Comparison of ENCODE assay signal across 8 cellular contexts in genomic region chr7:28926871-28927597, GRCh38. TPM values are rescaled to one million over a fixed set of nuclear protein-coding genes. Genes with fewer than 3 reads are reported as not detected.
A peak's percentile ranks its signal among the peaks of the same experiment; 100 is the strongest.
DNase-seq lines count a peak whose midpoint lies in the region; ATAC-seq and TF ChIP-seq lines count a peak whose summit lies in the region.

No MANE protein-coding gene starts in this region.

- H3K9me3 ChIP-seq in duodenal mucosa (ENCODE audit: control insufficient read depth in 1 of 2, low read length in 2 of 2) (no peaks in the 10 kb centered on the region), liver (ENCODE audit: control insufficient read depth in 4 of 4, low read length in 3 of 4) (no peaks in the 10 kb centered on the region)

- H3K36me3 ChIP-seq in duodenal mucosa (ENCODE audit: control insufficient read depth in 1 of 2, insufficient read depth in 2 of 2, low read length in 2 of 2), result no peaks in the 10 kb centered on the region
- H3K36me3 ChIP-seq in liver (ENCODE audit: control insufficient read depth in 4 of 4, insufficient read depth in 3 of 4, low read depth in 1 of 4, low read length in 3 of 4), result no peaks in the 10 kb centered on the region

- peaks cover 34% of the 10 kb centered on the region for H3K4me1 Mint-ChIP-seq in CD14-positive monocyte

- peak overlapping the region in 6 of 7 donors; percentile 37 to 85 (median 60) for H3K27ac Mint-ChIP-seq in CD14-positive monocyte

- H3K27me3 ChIP-seq in duodenal mucosa (ENCODE audit: control insufficient read depth in 1 of 2, insufficient read depth in 2 of 2, low read length in 2 of 2) (no peaks in the 10 kb centered on the region), liver (ENCODE audit: control insufficient read depth in 4 of 4, insufficient read depth in 4 of 4, low read length in 3 of 4) (no peaks in the 10 kb centered on the region)

- H3K4me3 Mint-ChIP-seq in CD14-positive monocyte, result peak overlapping the region; percentile 94

- peak; percentile 92 for ATAC-seq in GM19351 (IDR thresholded peaks at IDR 0.05; ENCODE audit: unreplicated experiment)
- peak; percentile 76 for ATAC-seq in HG03520 (IDR thresholded peaks at IDR 0.05; ENCODE audit: unreplicated experiment)

- intact Hi-C loops in CD14-positive monocyte (cut with micrococcal nuclease), result loop anchor here (2.0 to 10.0 kb wide), 4 partner anchors 175 to 485 kb away; no protein-coding TSS in a partner anchor

- peak; percentile 65 for DNase-seq in CD14-positive monocyte (ENCODE audit: low spot score)
- peak; percentile 96 for DNase-seq in NCI-H510A treated with DMSO at 0.1 percent for 48 hours (lab: John Stamatoyannopoulos, UW)
- peak; percentile 50 for DNase-seq in activated CD4-positive, alpha-beta T cell treated with anti-CD3 and anti-CD28 coated beads for 48 hours
- peak; percentile 52 for DNase-seq in stimulated activated CD4-positive, alpha-beta T cell treated with anti-CD3 and anti-CD28 coated beads, Interleukin-4, amount 100 ng/mL, for 24 hours

- H3K4me1 ChIP-seq in duodenal mucosa (ENCODE audit: control insufficient read depth in 1 of 2, insufficient read depth in 2 of 2, low read length in 2 of 2) (peaks cover 7 to 16% of the 10 kb centered on the region in 2 donors), liver (ENCODE audit: control insufficient read depth in 4 of 4, insufficient read depth in 4 of 4, low read length in 3 of 4) (peaks cover 0 to 17% (median 10%) of the 10 kb centered on the region in 4 donors)

- TF ChIP-seq CTCF in CD14-positive monocyte (IDR thresholded peaks at IDR 0.05) (peak; percentile 88), liver (IDR thresholded peaks at IDR 0.05; ENCODE audit: low read depth, low read length, missing input control) (peak; percentile 87)

- H3K9me3 Mint-ChIP-seq in CD14-positive monocyte, result peaks cover 0 to 1% (median 0%) of the 10 kb centered on the region in 7 donors

- H3K36me3 Mint-ChIP-seq in CD14-positive monocyte, result no peaks in the 10 kb centered on the region

- WGBS in liver, result 4% methylated on average over 22 of the region's 22 CpGs

- peak; percentile 92 to 94 for TF ChIP-seq RAD21 in liver (IDR thresholded peaks at IDR 0.05)

- H3K27me3 Mint-ChIP-seq in CD14-positive monocyte (ENCODE audit: low read depth in 3 of 3), result peaks cover 13 to 16% (median 13%) of the 10 kb centered on the region in 3 donors

- peak overlapping the region; percentile 11 for H3K27ac ChIP-seq in duodenal mucosa (ENCODE audit: low read depth, low read length)
- no peak overlapping the region for H3K27ac ChIP-seq in liver (ENCODE audit: low read depth in 1 of 2, low read length in 2 of 2)

- H3K9ac ChIP-seq in duodenal mucosa (ENCODE audit: low read depth in 1 of 2, low read length in 2 of 2), result peak overlapping the region; percentile 61 to 77
- H3K9ac ChIP-seq in liver (ENCODE audit: low read depth in 1 of 2, low read length in 2 of 2), result peak overlapping the region; percentile 47 to 62

- H3K4me3 ChIP-seq in duodenal mucosa (ENCODE audit: low read depth in 1 of 2, low read length in 2 of 2) (peak overlapping the region; percentile 65 to 83), liver (ENCODE audit: low read depth in 1 of 3, low read length in 3 of 3) (peak overlapping the region; percentile 50 to 82 (median 54))

TF ChIP-seq in liver, 16 proteins besides CTCF, POLR2A, EP300 and RAD21:
- no peak for TF ChIP-seq GABPA (IDR thresholded peaks at IDR 0.05 in 1 of 2, conservative IDR thresholded peaks at IDR 0.05 in 1 of 2)
- peak; percentile 29 for TF ChIP-seq MAX (IDR thresholded peaks at IDR 0.05)
- TF ChIP-seq TAF1 (conservative IDR thresholded peaks at IDR 0.05), result no peak
- TF ChIP-seq SP1 (IDR thresholded peaks at IDR 0.05), result no peak
- TF ChIP-seq NR2F2 (IDR thresholded peaks at IDR 0.05), result no peak
- peak in 1 of 2 donors; percentile 19 for TF ChIP-seq HNF4A (conservative IDR thresholded peaks at IDR 0.05)
- peak; percentile 57 for TF ChIP-seq YY1 (IDR thresholded peaks at IDR 0.05)
- TF ChIP-seq ZBTB33 (IDR thresholded peaks at IDR 0.05), result peak; percentile 27
- peak in 1 of 2 donors; percentile 25 for TF ChIP-seq RXRA (IDR thresholded peaks at IDR 0.05)
- no peak for TF ChIP-seq FOXA1 (IDR thresholded peaks at IDR 0.05)
- TF ChIP-seq REST (IDR thresholded peaks at IDR 0.05), result no peak
TF ChIP-seq in liver: peak in this region for 5.

RNA-seq across cellular contexts. Expression of gene TRIL, which starts 31.1 kb away (rescaled TPM):
- not detected for polyA plus RNA-seq in CD14-positive monocyte
- total RNA-seq in liver, result under 1 TPM; 0.47 to 0.67 TPM
- polyA plus RNA-seq in liver, result under 1 TPM; 0.06 to 0.23 TPM
